1 cellular context compared by ENCODE assay signal in genomic region chr7:92880212-92881090, GRCh38.
TF ChIP-seq lines count a peak whose summit lies in the region.

No MANE protein-coding gene starts in this region.

TF ChIP-seq in HepG2, 621 proteins besides CTCF, POLR2A, EP300 and RAD21 (continued from another document):
- 0 out of 2 replicates have a peak, but pooled peaks have one; percentile 20 for TF ChIP-seq ARID4A (CRISPR knock-in tag; IDR thresholded peaks at IDR 0.05; ENCODE audit: borderline replicate concordance)
- no peak for TF ChIP-seq FOXA3 (CRISPR knock-in tag; IDR thresholded peaks at IDR 0.05)
- no peak for TF ChIP-seq ZSCAN31 (CRISPR knock-in tag; IDR thresholded peaks at IDR 0.05; ENCODE audit: low read depth)
- no peak for TF ChIP-seq STAT6 (CRISPR knock-in tag; IDR thresholded peaks at IDR 0.05; ENCODE audit: borderline replicate concordance)
- peak; percentile 41; the same call in 1 of the 2 replicates for TF ChIP-seq POGZ (CRISPR knock-in tag; IDR thresholded peaks at IDR 0.05)
- TF ChIP-seq SOX6 (IDR thresholded peaks at IDR 0.05) = no peak
- TF ChIP-seq SOX6 (CRISPR knock-in tag; IDR thresholded peaks at IDR 0.05) = peak; percentile 18; the same call in 1 of the 2 replicates
- TF ChIP-seq THRA (CRISPR knock-in tag; IDR thresholded peaks at IDR 0.05; ENCODE audit: borderline replicate concordance) = peak; percentile 18; the same call in 1 of the 2 replicates
- TF ChIP-seq RXRA (CRISPR knock-in tag; IDR thresholded peaks at IDR 0.05) = peak; percentile 44; the same call in 1 of the 2 replicates
- TF ChIP-seq TEAD3 (CRISPR knock-in tag; optimal IDR thresholded peaks at IDR 0.05; ENCODE audit: borderline replicate concordance) = peak; percentile 75
- TF ChIP-seq ZMYM4 (CRISPR knock-in tag; IDR thresholded peaks at IDR 0.05) = 0 out of 2 replicates have a peak, but pooled peaks have one; percentile 38
- peak; percentile 62 for TF ChIP-seq SMC3 (IDR thresholded peaks at IDR 0.05; ENCODE audit: low read length)
- 0 out of 2 replicates have a peak, but pooled peaks have one; percentile 20 for TF ChIP-seq MED1 (CRISPR knock-in tag; IDR thresholded peaks at IDR 0.05)
- TF ChIP-seq PAWR (CRISPR knock-in tag; IDR thresholded peaks at IDR 0.05; ENCODE audit: borderline replicate concordance) = no peak
- TF ChIP-seq PPARG (CRISPR knock-in tag; conservative IDR thresholded peaks at IDR 0.05) = 0 out of 2 replicates have a peak, but pooled peaks have one; percentile 16
- 0 out of 2 replicates have a peak, but pooled peaks have one; percentile 32 for TF ChIP-seq ZNF891 (CRISPR knock-in tag; IDR thresholded peaks at IDR 0.05)
- 0 out of 2 replicates have a peak, but pooled peaks have one; percentile 33 for TF ChIP-seq EED (CRISPR knock-in tag; IDR thresholded peaks at IDR 0.05)
- TF ChIP-seq MTERF4 (CRISPR knock-in tag; IDR thresholded peaks at IDR 0.05) = 0 out of 2 replicates have a peak, but pooled peaks have one; percentile 29
